In genomic region chr2:229679393-229680125, GRCh38 we compare ENCODE assay signal across 18 cellular contexts. TPM values are rescaled to one million over a fixed set of nuclear protein-coding genes. Genes with fewer than 3 reads are reported as not detected.
"Had no signal": no experiment of that assay in that cellular context is flagged by ENCODE, and none has a peak within 500 bp of the region (broad histone marks: within the 10 kb centered on the region; RNA-seq: fewer than 3 reads in every experiment).

No MANE protein-coding gene starts in this region.

- H3K27ac Mint-ChIP-seq: activated naive CD8-positive, alpha-beta T cell; stimulated activated memory B cell treated with anti-CD40 and anti-IgM and Interleukin-4, amounts not matched to agents 10 μg/mL and 1 μg/mL and 100 μg/mL, for 72 hours; type B pancreatic cell had no signal

- H3K27ac ChIP-seq: coronary artery, gastroesophageal sphincter, heart left ventricle, spleen, testis had no signal

- H3K9me3 ChIP-seq: gastroesophageal sphincter, heart left ventricle, spleen, testis had no signal

- H3K36me3 ChIP-seq: gastroesophageal sphincter, heart left ventricle, spleen had no signal

- H3K36me3 Mint-ChIP-seq: activated naive CD8-positive, alpha-beta T cell; stimulated activated memory B cell treated with anti-CD40 and anti-IgM and Interleukin-4, amounts not matched to agents 10 μg/mL and 1 μg/mL and 100 μg/mL, for 72 hours; type B pancreatic cell had no signal

- H3K9me3 Mint-ChIP-seq: brain; central memory CD8-positive, alpha-beta T cell; nephron; stimulated activated memory B cell treated with anti-CD40 and anti-IgM and Interleukin-4, amounts not matched to agents 10 μg/mL and 1 μg/mL and 100 μg/mL, for 72 hours; type B pancreatic cell had no signal

- H3K4me3 ChIP-seq: coronary artery, gastroesophageal sphincter, heart left ventricle, spleen, testis had no signal

- H3K4me1 ChIP-seq: gastroesophageal sphincter, heart left ventricle, spleen, testis had no signal

- H3K4me1 Mint-ChIP-seq: central memory CD8-positive, alpha-beta T cell; nephron; stimulated activated memory B cell treated with anti-CD40 and anti-IgM and Interleukin-4, amounts not matched to agents 10 μg/mL and 1 μg/mL and 100 μg/mL, for 72 hours had no signal

- H3K4me3 Mint-ChIP-seq: activated naive CD8-positive, alpha-beta T cell; central memory CD8-positive, alpha-beta T cell; nephron; stimulated activated memory B cell treated with anti-CD40 and anti-IgM and Interleukin-4, amounts not matched to agents 10 μg/mL and 1 μg/mL and 100 μg/mL, for 72 hours; type B pancreatic cell had no signal

- H3K27me3 ChIP-seq: testis had no signal

- DNase-seq: activated CD4-positive, alpha-beta T cell treated with anti-CD3 and anti-CD28 coated beads, Interleukin-2, amount 50 U/mL, for 4 hours; activated gamma-delta T cell; heart left ventricle; mesendoderm; nucleus accumbens; retina; spleen; stimulated activated CD4-positive, alpha-beta T cell treated with anti-CD3 and anti-CD28 coated beads, Interleukin-4, amount 100 ng/mL, for 4 hours; testis had no signal

- ATAC-seq: gastroesophageal sphincter; heart left ventricle; stimulated activated memory B cell treated with anti-CD40 and anti-IgM and Interleukin-4, amounts not matched to agents 10 μg/mL and 1 μg/mL and 100 μg/mL, for 72 hours had no signal

RNA-seq across cellular contexts. Expression of gene DNER, which starts 34.8 kb away (rescaled TPM):
- total RNA-seq: T-helper 2 cell treated with Interferon-gamma antibody and Interleukin-4, amounts not matched to agents 100 ng/mL and 5 ng/mL, for 36 hours had no signal
